10 cellular contexts compared by ENCODE assay signal in the genomic region with DNA sequence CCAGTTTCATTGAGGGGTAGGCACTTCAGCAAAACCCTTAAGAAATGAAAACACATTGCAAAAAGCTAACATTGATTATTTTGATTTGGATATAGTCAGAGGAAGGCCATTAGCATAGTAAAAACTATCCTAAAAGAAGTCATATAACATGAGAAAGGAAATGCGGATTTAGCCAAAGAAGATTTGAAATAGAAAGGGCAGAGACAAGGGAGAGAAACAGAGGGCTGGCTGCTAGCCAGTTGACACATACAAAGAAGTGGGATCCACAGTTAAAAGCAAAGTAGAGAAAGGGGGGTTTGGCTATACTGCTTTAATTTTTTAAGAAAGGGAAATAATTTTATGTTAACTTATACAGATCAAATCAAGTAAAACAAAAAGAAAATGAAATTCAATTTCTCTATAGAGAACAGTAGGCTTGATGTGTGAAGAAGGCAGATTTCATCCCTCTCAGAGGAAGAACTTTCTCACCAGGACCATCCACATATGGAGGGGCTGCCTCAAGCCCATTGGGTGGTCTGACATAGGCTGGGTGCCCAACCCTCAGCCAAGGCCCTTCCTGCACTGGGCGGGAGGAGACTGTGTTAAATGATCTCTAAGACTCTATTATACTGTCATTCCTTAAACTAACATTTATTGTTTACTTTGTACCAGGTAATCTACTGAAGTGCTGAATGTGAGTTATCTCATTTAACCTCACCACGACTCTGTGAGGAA.
"Had no signal": no experiment of that assay in that cellular context is flagged by ENCODE, and none has a peak within 500 bp of the region (broad histone marks: within the 10 kb centered on the region; RNA-seq: fewer than 3 reads in every experiment).

No MANE protein-coding gene starts in this region.

- H3K9me3 ChIP-seq: adrenal gland had no signal

- DNase-seq: activated CD4-positive, CD25-positive, alpha-beta regulatory T cell; activated naive CD4-positive, alpha-beta T cell treated with anti-CD3 and anti-CD28 coated beads, Interleukin-2, amount 50 U/mL, for 16 hours; activated T-cell treated with anti-CD3 and anti-CD28 coated beads, Interleukin-2, amount 50 U/mL, for 1 hour; adrenal gland; cerebellar nuclear complex; dorsolateral prefrontal cortex; kidney; stimulated activated naive CD4-positive, alpha-beta T cell; substantia nigra; T-helper 2 cell had no signal

- H3K4me3 ChIP-seq: adrenal gland, dorsolateral prefrontal cortex had no signal

- H3K36me3 ChIP-seq: adrenal gland had no signal

- H3K27ac ChIP-seq: adrenal gland, dorsolateral prefrontal cortex had no signal

- H3K27me3 ChIP-seq: adrenal gland had no signal

- H3K4me1 ChIP-seq: adrenal gland had no signal
